In the genomic region with DNA sequence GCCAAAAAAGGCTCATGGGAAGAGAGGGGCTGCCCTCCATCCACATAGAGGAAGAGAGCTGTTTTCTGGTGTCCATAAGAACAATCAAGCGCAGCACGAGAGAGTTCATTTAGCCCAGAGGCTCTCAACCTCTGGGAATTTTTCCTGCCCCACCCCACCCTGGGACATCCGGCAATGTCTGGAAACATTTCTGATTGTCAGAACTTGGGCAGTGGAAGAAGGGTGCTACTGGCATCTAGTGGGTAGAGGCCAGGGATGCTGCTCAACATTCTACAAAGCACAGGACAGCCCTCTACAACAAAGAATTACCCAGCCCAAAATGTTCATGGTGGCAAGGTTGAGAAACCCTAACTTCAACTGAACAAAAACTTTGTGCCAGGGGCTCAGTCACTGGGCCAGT, we compare ENCODE assay signal across 23 cellular contexts.
DNase-seq lines count a peak whose midpoint lies in the region; ATAC-seq, FAIRE-seq and TF ChIP-seq lines count a peak whose summit lies in the region.
"Had no signal": no experiment of that assay in that cellular context is flagged by ENCODE, and none has a peak within 500 bp of the region (broad histone marks: within the 10 kb centered on the region; RNA-seq: fewer than 3 reads in every experiment).

No MANE protein-coding gene starts in this region.

- intact Hi-C loops in mucosa of descending colon (cut with DNase I, micrococcal nuclease) = no loop called here

- no peak for TF ChIP-seq EP300 in Ishikawa (IDR thresholded peaks at IDR 0.05; ENCODE audit: borderline replicate concordance)

- peak; percentile 28; the same call in 1 of the 2 replicates for TF ChIP-seq RAD21 in Ishikawa (IDR thresholded peaks at IDR 0.05; ENCODE audit: low read depth)

- H3K36me3 ChIP-seq in bronchial epithelial cell (ENCODE audit: control insufficient read depth, insufficient read depth, low read length) (no peaks in the 10 kb centered on the region), mucosa of descending colon (ENCODE audit: low read depth) (no peaks in the 10 kb centered on the region)
- H3K36me3 ChIP-seq: ascending aorta, neural progenitor cell, uterus had no signal

- ATAC-seq in mucosa of descending colon (no peak), GM18868 (IDR thresholded peaks at IDR 0.05; ENCODE audit: unreplicated experiment) (no peak)
- ATAC-seq: activated T-cell treated with anti-CD3 and anti-CD28 coated beads, Interleukin-2, amount 50 U/mL, for 4 hours had no signal

- POLR2A ChIA-PET in activated CD4-positive, alpha-beta T cell treated with anti-CD3 and anti-CD28 coated beads, Interleukin-2, amount 10 ng/mL, durations not matched to agents 7 days and 5 days (lab: Charles Lee) = no interaction called here

- no peaks in the 10 kb centered on the region for H3K4me1 ChIP-seq in mucosa of descending colon (ENCODE audit: low read depth)
- H3K4me1 ChIP-seq: ascending aorta, neural progenitor cell, uterus had no signal

- no peak for FAIRE-seq in bronchial epithelial cell (lab: Jason Lieb, UNC)
- FAIRE-seq: HTR-8/SVneo had no signal

- no peak for DNase-seq in AG09309 (ENCODE audit: low read depth)
- no peak for DNase-seq in bronchial epithelial cell (ENCODE audit: low read depth)
- peak; percentile 19 to 20 for DNase-seq in lung microvascular endothelial cell (ENCODE audit: low read depth in 2 of 2)
- DNase-seq in activated CD4-positive, alpha-beta T cell treated with anti-CD3 and anti-CD28 coated beads, Interleukin-2, amount 10 ng/mL, durations not matched to agents 7 days and 5 days = no peak
- DNase-seq in mucosa of descending colon = no peak
- DNase-seq in DMS79 treated with DMSO at 0.1 percent for 48 hours (lab: John Stamatoyannopoulos, UW) = no peak
- DNase-seq: ACHN; activated naive CD4-positive, alpha-beta T cell treated with anti-CD3 and anti-CD28 coated beads, Interleukin-2, amount 10 ng/mL, durations not matched to agents 7 days and 5 days; activated T-cell treated with anti-CD3 and anti-CD28 coated beads, Interleukin-2, amount 50 U/mL, for 4 hours; CD4-positive, alpha-beta T cell; foreskin fibroblast; GM23248; Kasumi-1; NCI-H1105 treated with DMSO at 0.1 percent for 48 hours; NCI-H524 treated with DMSO at 0.1 percent for 48 hours; substantia nigra had no signal

- peaks cover 15% of the 10 kb centered on the region for H3K27me3 ChIP-seq in bronchial epithelial cell (ENCODE audit: control insufficient read depth, insufficient read depth, low read length)
- H3K27me3 ChIP-seq: ascending aorta, neural progenitor cell, uterus had no signal

- H3K27ac Mint-ChIP-seq in activated CD4-positive, alpha-beta T cell treated with anti-CD3 and anti-CD28 coated beads, Interleukin-2, amount 10 ng/mL, durations not matched to agents 7 days and 5 days = no peak overlapping the region
- H3K27ac Mint-ChIP-seq: activated naive CD4-positive, alpha-beta T cell treated with anti-CD3 and anti-CD28 coated beads, Interleukin-2, amount 10 ng/mL, durations not matched to agents 7 days and 5 days; CD4-positive, alpha-beta T cell; neural progenitor cell had no signal

- H3K4me3 ChIP-seq in AG09309 (ENCODE audit: control insufficient read depth, low read depth, low read length) (no peak overlapping the region), bronchial epithelial cell (ENCODE audit: low read depth, low read length) (no peak overlapping the region), mucosa of descending colon (no peak overlapping the region)
- H3K4me3 ChIP-seq: ascending aorta, coronary artery, GM23248, neural progenitor cell, uterus had no signal

- CTCF ChIA-PET in activated CD4-positive, alpha-beta T cell treated with anti-CD3 and anti-CD28 coated beads, Interleukin-2, amount 10 ng/mL, durations not matched to agents 7 days and 5 days (lab: Charles Lee) = no interaction called here

- H3K9me3 ChIP-seq in mucosa of descending colon = no peaks in the 10 kb centered on the region
- H3K9me3 ChIP-seq: ascending aorta, uterus had no signal

- no peaks in the 10 kb centered on the region for H3K36me3 Mint-ChIP-seq in activated CD4-positive, alpha-beta T cell treated with anti-CD3 and anti-CD28 coated beads, Interleukin-2, amount 10 ng/mL, durations not matched to agents 7 days and 5 days (ENCODE audit: low read depth)
- H3K36me3 Mint-ChIP-seq: activated naive CD4-positive, alpha-beta T cell treated with anti-CD3 and anti-CD28 coated beads, Interleukin-2, amount 10 ng/mL, durations not matched to agents 7 days and 5 days; neural progenitor cell had no signal

- no peaks in the 10 kb centered on the region for H3K4me1 Mint-ChIP-seq in activated CD4-positive, alpha-beta T cell treated with anti-CD3 and anti-CD28 coated beads, Interleukin-2, amount 10 ng/mL, durations not matched to agents 7 days and 5 days
- H3K4me1 Mint-ChIP-seq: activated naive CD4-positive, alpha-beta T cell treated with anti-CD3 and anti-CD28 coated beads, Interleukin-2, amount 10 ng/mL, durations not matched to agents 7 days and 5 days; neural progenitor cell had no signal

- TF ChIP-seq CTCF in AG09309 (IDR thresholded peaks at IDR 0.05; ENCODE audit: control insufficient read depth, insufficient read depth, low read depth, low read length, missing control alignments) (peak; percentile 23), bronchial epithelial cell (IDR thresholded peaks at IDR 0.05; ENCODE audit: insufficient read depth, low read length, severe bottlenecking) (peak; percentile 37), mucosa of descending colon (IDR thresholded peaks at IDR 0.05) (no peak)

- H3K27me3 Mint-ChIP-seq in activated CD4-positive, alpha-beta T cell treated with anti-CD3 and anti-CD28 coated beads, Interleukin-2, amount 10 ng/mL, durations not matched to agents 7 days and 5 days = peaks cover 19% of the 10 kb centered on the region

- no peak overlapping the region for H3K4me3 Mint-ChIP-seq in activated CD4-positive, alpha-beta T cell treated with anti-CD3 and anti-CD28 coated beads, Interleukin-2, amount 10 ng/mL, durations not matched to agents 7 days and 5 days
- H3K4me3 Mint-ChIP-seq: activated naive CD4-positive, alpha-beta T cell treated with anti-CD3 and anti-CD28 coated beads, Interleukin-2, amount 10 ng/mL, durations not matched to agents 7 days and 5 days; activated T-cell treated with anti-CD3 and anti-CD28 coated beads, Interleukin-2, amount 50 U/mL, for 4 hours; CD4-positive, alpha-beta T cell; neural progenitor cell had no signal

- H3K9me3 Mint-ChIP-seq in activated CD4-positive, alpha-beta T cell treated with anti-CD3 and anti-CD28 coated beads, Interleukin-2, amount 10 ng/mL, durations not matched to agents 7 days and 5 days = no peaks in the 10 kb centered on the region
- H3K9me3 Mint-ChIP-seq: activated naive CD4-positive, alpha-beta T cell treated with anti-CD3 and anti-CD28 coated beads, Interleukin-2, amount 10 ng/mL, durations not matched to agents 7 days and 5 days; activated T-cell treated with anti-CD3 and anti-CD28 coated beads, Interleukin-2, amount 50 U/mL, for 4 hours; CD4-positive, alpha-beta T cell; neural progenitor cell had no signal

TF ChIP-seq in Ishikawa, 13 proteins besides CTCF, POLR2A, EP300 and RAD21:
- TF ChIP-seq FOXM1 (IDR thresholded peaks at IDR 0.05; ENCODE audit: borderline replicate concordance, low read depth) (no peak), CREB1 (IDR thresholded peaks at IDR 0.05; ENCODE audit: low read depth) (no peak), CEBPB (IDR thresholded peaks at IDR 0.05) (no peak), TAF1 (IDR thresholded peaks at IDR 0.05; ENCODE audit: low read depth) (no peak), YY1 (IDR thresholded peaks at IDR 0.05; ENCODE audit: low read depth) (no peak), ZBTB7A (IDR thresholded peaks at IDR 0.05; ENCODE audit: low read depth) (no peak), TEAD4 (IDR thresholded peaks at IDR 0.05) (no peak), EGR1 (IDR thresholded peaks at IDR 0.05) (no peak), TCF12 (IDR thresholded peaks at IDR 0.05; ENCODE audit: low read depth) (no peak), NFIC (IDR thresholded peaks at IDR 0.05) (no peak)
- TF ChIP-seq, protein P1, sequence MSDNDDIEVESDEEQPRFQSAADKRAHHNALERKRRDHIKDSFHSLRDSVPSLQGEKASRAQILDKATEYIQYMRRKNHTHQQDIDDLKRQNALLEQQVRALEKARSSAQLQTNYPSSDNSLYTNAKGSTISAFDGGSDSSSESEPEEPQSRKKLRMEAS (IDR thresholded peaks at IDR 0.05) = no peak
- TF ChIP-seq, protein P2, sequence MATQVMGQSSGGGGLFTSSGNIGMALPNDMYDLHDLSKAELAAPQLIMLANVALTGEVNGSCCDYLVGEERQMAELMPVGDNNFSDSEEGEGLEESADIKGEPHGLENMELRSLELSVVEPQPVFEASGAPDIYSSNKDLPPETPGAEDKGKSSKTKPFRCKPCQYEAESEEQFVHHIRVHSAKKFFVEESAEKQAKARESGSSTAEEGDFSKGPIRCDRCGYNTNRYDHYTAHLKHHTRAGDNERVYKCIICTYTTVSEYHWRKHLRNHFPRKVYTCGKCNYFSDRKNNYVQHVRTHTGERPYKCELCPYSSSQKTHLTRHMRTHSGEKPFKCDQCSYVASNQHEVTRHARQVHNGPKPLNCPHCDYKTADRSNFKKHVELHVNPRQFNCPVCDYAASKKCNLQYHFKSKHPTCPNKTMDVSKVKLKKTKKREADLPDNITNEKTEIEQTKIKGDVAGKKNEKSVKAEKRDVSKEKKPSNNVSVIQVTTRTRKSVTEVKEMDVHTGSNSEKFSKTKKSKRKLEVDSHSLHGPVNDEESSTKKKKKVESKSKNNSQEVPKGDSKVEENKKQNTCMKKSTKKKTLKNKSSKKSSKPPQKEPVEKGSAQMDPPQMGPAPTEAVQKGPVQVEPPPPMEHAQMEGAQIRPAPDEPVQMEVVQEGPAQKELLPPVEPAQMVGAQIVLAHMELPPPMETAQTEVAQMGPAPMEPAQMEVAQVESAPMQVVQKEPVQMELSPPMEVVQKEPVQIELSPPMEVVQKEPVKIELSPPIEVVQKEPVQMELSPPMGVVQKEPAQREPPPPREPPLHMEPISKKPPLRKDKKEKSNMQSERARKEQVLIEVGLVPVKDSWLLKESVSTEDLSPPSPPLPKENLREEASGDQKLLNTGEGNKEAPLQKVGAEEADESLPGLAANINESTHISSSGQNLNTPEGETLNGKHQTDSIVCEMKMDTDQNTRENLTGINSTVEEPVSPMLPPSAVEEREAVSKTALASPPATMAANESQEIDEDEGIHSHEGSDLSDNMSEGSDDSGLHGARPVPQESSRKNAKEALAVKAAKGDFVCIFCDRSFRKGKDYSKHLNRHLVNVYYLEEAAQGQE (IDR thresholded peaks at IDR 0.05; ENCODE audit: low read depth) = no peak
- TF ChIP-seq, protein P3, sequence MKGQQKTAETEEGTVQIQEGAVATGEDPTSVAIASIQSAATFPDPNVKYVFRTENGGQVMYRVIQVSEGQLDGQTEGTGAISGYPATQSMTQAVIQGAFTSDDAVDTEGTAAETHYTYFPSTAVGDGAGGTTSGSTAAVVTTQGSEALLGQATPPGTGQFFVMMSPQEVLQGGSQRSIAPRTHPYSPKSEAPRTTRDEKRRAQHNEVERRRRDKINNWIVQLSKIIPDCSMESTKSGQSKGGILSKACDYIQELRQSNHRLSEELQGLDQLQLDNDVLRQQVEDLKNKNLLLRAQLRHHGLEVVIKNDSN (IDR thresholded peaks at IDR 0.05) = no peak
TF ChIP-seq in Ishikawa: peak in this region for 0.

Comparison
In these comparisons a context has a peak if more than half of its experiments do, and no peak if none do; other contexts are left out.
1. DNase-seq: peak in lung microvascular endothelial cell (2 of 2); none in AG09309 (single experiment), bronchial epithelial cell (single experiment), activated CD4-positive, alpha-beta T cell treated with anti-CD3 and anti-CD28 coated beads, Interleukin-2, amount 10 ng/mL, durations not matched to agents 7 days and 5 days (single experiment), mucosa of descending colon (0 of 3) and DMS79 treated with DMSO at 0.1 percent for 48 hours (single experiment).